15 cellular contexts compared by ENCODE assay signal in genomic region chr9:96515629-96516470, GRCh38.
DNase-seq lines count a peak whose midpoint lies in the region; ATAC-seq, FAIRE-seq and TF ChIP-seq lines count a peak whose summit lies in the region.
"Had no signal": no experiment of that assay in that cellular context is flagged by ENCODE, and none has a peak within 500 bp of the region (broad histone marks: within the 10 kb centered on the region; RNA-seq: fewer than 3 reads in every experiment).

No MANE protein-coding gene starts in this region.

- H3K27ac Mint-ChIP-seq in astrocyte (ENCODE audit: unreplicated experiment) (peak overlapping the region; percentile 86), neural progenitor cell (no peak overlapping the region)
- H3K27ac Mint-ChIP-seq: activated naive CD8-positive, alpha-beta T cell; dendritic cell treated with granulocyte-macrophage colony-stimulating factor and Interleukin-4, amounts not matched to agents 40 ng/mL and 50 ng/mL, for 4 days had no signal

- H3K4me3 ChIP-seq in astrocyte (ENCODE audit: insufficient read depth, low read depth, low read length) (no peak overlapping the region), sigmoid colon (no peak overlapping the region), neural progenitor cell (no peak overlapping the region)
- H3K4me3 ChIP-seq: upper lobe of left lung had no signal

- H3K4me1 ChIP-seq in astrocyte (ENCODE audit: insufficient read depth, low read length) (peaks cover 7% of the 10 kb centered on the region), sigmoid colon (peaks cover 0 to 12% (median 0%) of the 10 kb centered on the region in 4 donors), neural progenitor cell (no peaks in the 10 kb centered on the region)

- no peaks in the 10 kb centered on the region for H3F3A ChIP-seq in neural progenitor cell (ENCODE audit: low read depth)

- H3K79me2 ChIP-seq in astrocyte (ENCODE audit: insufficient read depth, low read length) (no peaks in the 10 kb centered on the region), neural progenitor cell (ENCODE audit: low read depth) (no peaks in the 10 kb centered on the region)

- WGBS in sigmoid colon, 2 donors = 76 to 80% methylated on average over 4 of the region's 4 CpGs

- TF ChIP-seq CTCF in astrocyte (IDR thresholded peaks at IDR 0.05; ENCODE audit: insufficient read depth, low read depth, low read length) (no peak), sigmoid colon (IDR thresholded peaks at IDR 0.05) (no peak), neural progenitor cell (IDR thresholded peaks at IDR 0.05) (no peak)

- H3K9ac ChIP-seq in astrocyte (ENCODE audit: low read length) (no peak overlapping the region), neural progenitor cell (no peak overlapping the region)

- H3K27me3 ChIP-seq in astrocyte (ENCODE audit: insufficient read depth, low read length) = no peaks in the 10 kb centered on the region
- H3K27me3 ChIP-seq in sigmoid colon = no peaks in the 10 kb centered on the region
- H3K27me3 ChIP-seq in neural progenitor cell = no peaks in the 10 kb centered on the region
- H3K27me3 ChIP-seq: upper lobe of left lung had no signal

- peaks cover 1% of the 10 kb centered on the region for H3K36me3 Mint-ChIP-seq in astrocyte (ENCODE audit: low read depth, unreplicated experiment)
- H3K36me3 Mint-ChIP-seq in neural progenitor cell = peaks cover 9% of the 10 kb centered on the region
- H3K36me3 Mint-ChIP-seq: natural killer cell treated with Interleukin-12 subunit alpha and Interleukin-12 subunit beta and Interleukin-15 and Interleukin-18, amount 100 ng/mL, for 72 hours had no signal

- H2AFZ ChIP-seq in astrocyte (ENCODE audit: low read depth, low read length) (no peak overlapping the region), neural progenitor cell (replicated peaks) (no peak overlapping the region)

- H3K27me3 Mint-ChIP-seq in astrocyte (ENCODE audit: low read depth, unreplicated experiment) (no peaks in the 10 kb centered on the region), neural progenitor cell (ENCODE audit: insufficient read depth, low read depth) (no peaks in the 10 kb centered on the region)
- H3K27me3 Mint-ChIP-seq: activated naive CD8-positive, alpha-beta T cell; dendritic cell treated with granulocyte-macrophage colony-stimulating factor and Interleukin-4, amounts not matched to agents 40 ng/mL and 50 ng/mL, for 4 days had no signal

- FAIRE-seq in astrocyte (lab: Jason Lieb, UNC) = no peak

- peaks cover 31% of the 10 kb centered on the region for H3K4me1 Mint-ChIP-seq in astrocyte (ENCODE audit: low read depth, unreplicated experiment)
- no peaks in the 10 kb centered on the region for H3K4me1 Mint-ChIP-seq in neural progenitor cell

- H3K27ac ChIP-seq in astrocyte (ENCODE audit: low read depth, low read length) = no peak overlapping the region
- H3K27ac ChIP-seq in sigmoid colon = peak overlapping the region in 3 of 4 donors; percentile 31 to 75 (median 40)
- no peak overlapping the region for H3K27ac ChIP-seq in neural progenitor cell
- H3K27ac ChIP-seq: HL-60, VCaP had no signal

- peaks cover 4% of the 10 kb centered on the region for H3K36me3 ChIP-seq in astrocyte (ENCODE audit: insufficient read depth, low read length)
- H3K36me3 ChIP-seq in sigmoid colon = peaks cover 0 to 30% (median 4%) of the 10 kb centered on the region in 4 donors
- H3K36me3 ChIP-seq in neural progenitor cell = no peaks in the 10 kb centered on the region
- H3K36me3 ChIP-seq: upper lobe of left lung had no signal

- no peak for TF ChIP-seq EP300 in sigmoid colon (IDR thresholded peaks at IDR 0.05)

- H3K4me2 ChIP-seq in astrocyte (ENCODE audit: low read length) = peak overlapping the region; percentile 8
- H3K4me2 ChIP-seq in neural progenitor cell = no peak overlapping the region

- H3K9me3 ChIP-seq in astrocyte (ENCODE audit: insufficient read depth, low read depth, low read length) (no peaks in the 10 kb centered on the region), sigmoid colon (no peaks in the 10 kb centered on the region), neural progenitor cell (ENCODE audit: low read depth) (no peaks in the 10 kb centered on the region)
- H3K9me3 ChIP-seq: upper lobe of left lung had no signal

- H3K4me3 Mint-ChIP-seq in astrocyte (ENCODE audit: unreplicated experiment) (no peak overlapping the region), neural progenitor cell (no peak overlapping the region)
- H3K4me3 Mint-ChIP-seq: activated naive CD8-positive, alpha-beta T cell; dendritic cell treated with granulocyte-macrophage colony-stimulating factor and Interleukin-4, amounts not matched to agents 40 ng/mL and 50 ng/mL, for 4 days; natural killer cell treated with Interleukin-12 subunit alpha and Interleukin-12 subunit beta and Interleukin-15 and Interleukin-18, amount 100 ng/mL, for 72 hours had no signal

- no peaks in the 10 kb centered on the region for H4K20me1 ChIP-seq in astrocyte (ENCODE audit: insufficient read depth, low read length)
- H4K20me1 ChIP-seq in neural progenitor cell (ENCODE audit: low read depth) = no peaks in the 10 kb centered on the region

- ATAC-seq in left cardiac atrium (peak; percentile 51 to 53), GM19351 (IDR thresholded peaks at IDR 0.05; ENCODE audit: unreplicated experiment) (no peak)
- ATAC-seq: natural killer cell treated with Interleukin-12 subunit alpha and Interleukin-12 subunit beta and Interleukin-15 and Interleukin-18, amount 100 ng/mL, for 72 hours had no signal

- intact Hi-C loops in left cardiac atrium (cut with DNase I) = no loop called here
- intact Hi-C loops in sigmoid colon (cut with DNase I) = no loop called here

- H3K9me3 Mint-ChIP-seq in astrocyte (ENCODE audit: unreplicated experiment) (no peaks in the 10 kb centered on the region), neural progenitor cell (no peaks in the 10 kb centered on the region)
- H3K9me3 Mint-ChIP-seq: dendritic cell treated with granulocyte-macrophage colony-stimulating factor and Interleukin-4, amounts not matched to agents 40 ng/mL and 50 ng/mL, for 4 days; natural killer cell treated with Interleukin-12 subunit alpha and Interleukin-12 subunit beta and Interleukin-15 and Interleukin-18, amount 100 ng/mL, for 72 hours had no signal

- DNase-seq in AG20443 (ENCODE audit: low spot score) = peak; percentile 36
- DNase-seq in astrocyte (ENCODE audit: low read depth) = peak; percentile 53
- DNase-seq in left cardiac atrium = no peak
- DNase-seq in sigmoid colon = no peak
- DNase-seq in hepatic stellate cell (ENCODE audit: low spot score) = no peak
- no peak for DNase-seq in neural progenitor cell (ENCODE audit: low spot score)
- DNase-seq in germinal center (ENCODE audit: low spot score) = no peak
- DNase-seq: NCI-H2107, upper lobe of left lung had no signal

- TF ChIP-seq POLR2A in sigmoid colon (IDR thresholded peaks at IDR 0.05) = no peak

Comparison
In these comparisons a context has a peak if more than half of its experiments do, and no peak if none do; other contexts are left out.
1. DNase-seq: peak in AG20443 (single experiment) and astrocyte (single experiment); none in left cardiac atrium (single experiment), sigmoid colon (single experiment), hepatic stellate cell (single experiment), neural progenitor cell (single experiment) and germinal center (single experiment).
2. H3K27ac ChIP-seq: peak in sigmoid colon (3 of 4); none in astrocyte (single experiment) and neural progenitor cell (single experiment).